13 cellular contexts compared by ENCODE assay signal in the genomic region with DNA sequence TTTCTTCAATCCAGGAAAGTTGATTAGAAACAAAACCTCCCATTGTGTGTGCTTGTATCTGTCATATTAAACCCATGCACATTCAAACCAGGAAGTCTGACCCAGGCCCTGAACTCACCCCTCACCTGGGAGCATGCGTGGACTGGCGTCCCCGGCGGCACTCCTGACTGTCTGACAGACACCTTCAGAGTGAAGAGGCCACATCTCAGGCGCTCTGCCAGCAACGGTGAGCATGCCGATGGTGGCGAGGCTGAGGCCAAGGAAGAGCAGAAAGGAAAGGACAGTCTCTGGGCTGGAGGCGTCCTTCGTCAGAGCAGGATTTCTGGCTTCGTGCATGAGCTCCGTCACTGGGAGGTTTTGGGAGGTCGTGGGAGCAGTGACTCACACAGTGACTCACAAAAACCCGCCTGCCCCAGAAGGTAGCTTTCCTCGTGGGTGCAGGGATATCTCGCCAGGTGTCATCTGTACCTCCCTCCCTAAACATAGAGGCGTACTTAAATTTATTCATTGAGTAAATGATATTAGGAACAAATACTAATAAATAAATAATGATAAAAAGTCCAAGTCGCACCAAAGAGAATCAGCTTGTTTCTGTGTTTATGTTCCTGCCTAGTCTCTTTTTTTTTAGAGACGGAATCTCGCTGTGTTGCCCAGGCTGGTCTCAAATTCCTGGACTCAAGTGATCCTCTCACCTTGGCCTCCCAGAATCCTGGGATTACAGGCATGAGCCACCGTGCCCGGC. TPM values are rescaled to one million over a fixed set of nuclear protein-coding genes. Genes with fewer than 3 reads are reported as not detected.
DNase-seq lines count a peak whose midpoint lies in the region; ATAC-seq and TF ChIP-seq lines count a peak whose summit lies in the region.
"Had no signal": no experiment of that assay in that cellular context is flagged by ENCODE, and none has a peak within 500 bp of the region (broad histone marks: within the 10 kb centered on the region; RNA-seq: fewer than 3 reads in every experiment).

No MANE protein-coding gene starts in this region.

- peak overlapping the region; percentile 27 for H3K27ac Mint-ChIP-seq in neural crest cell (ENCODE audit: unreplicated experiment)
- no peak overlapping the region for H3K27ac Mint-ChIP-seq in stimulated activated effector memory CD8-positive, alpha-beta T cell treated with anti-CD3 and anti-CD28 coated beads, Interleukin-12 subunit alpha, Interleukin-12 subunit beta, amount 100 ng/mL, for 72 hours
- H3K27ac Mint-ChIP-seq: activated naive CD8-positive, alpha-beta T cell treated with anti-CD3 and anti-CD28 coated beads, Interleukin-2, amount 10 ng/mL, durations not matched to agents 7 days and 5 days; IgD-negative memory B cell had no signal

- H3K27me3 Mint-ChIP-seq in neural crest cell (ENCODE audit: low read depth), result no peaks in the 10 kb centered on the region
- H3K27me3 Mint-ChIP-seq: activated naive CD8-positive, alpha-beta T cell treated with anti-CD3 and anti-CD28 coated beads, Interleukin-2, amount 10 ng/mL, durations not matched to agents 7 days and 5 days; IgD-negative memory B cell had no signal

- H3K4me3 ChIP-seq in HUES48 (ENCODE audit: low read depth, low read length) (no peak overlapping the region), cardiac fibroblast (replicated peaks in 1 of 2; ENCODE audit: low read depth in 2 of 2, low read length in 2 of 2) (no peak overlapping the region)
- H3K4me3 ChIP-seq: testis had no signal

- no peak overlapping the region for H3K4me3 Mint-ChIP-seq in neural crest cell
- no peak overlapping the region for H3K4me3 Mint-ChIP-seq in stimulated activated effector memory CD8-positive, alpha-beta T cell treated with anti-CD3 and anti-CD28 coated beads, Interleukin-12 subunit alpha, Interleukin-12 subunit beta, amount 100 ng/mL, for 72 hours
- H3K4me3 Mint-ChIP-seq: activated naive CD8-positive, alpha-beta T cell treated with anti-CD3 and anti-CD28 coated beads, Interleukin-2, amount 10 ng/mL, durations not matched to agents 7 days and 5 days; IgD-negative memory B cell had no signal

- H3K9me3 ChIP-seq in HUES48 (ENCODE audit: control insufficient read depth, insufficient read depth, low read length), result no peaks in the 10 kb centered on the region
- H3K9me3 ChIP-seq: testis had no signal

- TF ChIP-seq CTCF in cardiac fibroblast (IDR thresholded peaks at IDR 0.05; ENCODE audit: low read depth, low read length) (no peak), neural crest cell (conservative IDR thresholded peaks at IDR 0.05) (no peak)

- peaks cover 23% of the 10 kb centered on the region for H3K4me1 Mint-ChIP-seq in neural crest cell
- no peaks in the 10 kb centered on the region for H3K4me1 Mint-ChIP-seq in stimulated activated effector memory CD8-positive, alpha-beta T cell treated with anti-CD3 and anti-CD28 coated beads, Interleukin-12 subunit alpha, Interleukin-12 subunit beta, amount 100 ng/mL, for 72 hours

- no peaks in the 10 kb centered on the region; the same call in 1 of the 2 replicates for H3K36me3 ChIP-seq in HUES48 (ENCODE audit: control insufficient read depth, insufficient read depth, low read length)

- no peak for ATAC-seq in stimulated activated effector memory CD8-positive, alpha-beta T cell treated with anti-CD3 and anti-CD28 coated beads, Interleukin-12 subunit alpha, Interleukin-12 subunit beta, amount 100 ng/mL, for 72 hours

- peaks cover 3% of the 10 kb centered on the region; the same call in 1 of the 2 replicates for H3K4me1 ChIP-seq in HUES48 (ENCODE audit: control insufficient read depth, insufficient read depth, low read length)
- H3K4me1 ChIP-seq: testis had no signal

- H3K9ac ChIP-seq in HUES48 (ENCODE audit: low read depth, low read length), result no peak overlapping the region

- H3K9me3 Mint-ChIP-seq in neural crest cell, result no peaks in the 10 kb centered on the region
- H3K9me3 Mint-ChIP-seq in stimulated activated effector memory CD8-positive, alpha-beta T cell treated with anti-CD3 and anti-CD28 coated beads, Interleukin-12 subunit alpha, Interleukin-12 subunit beta, amount 100 ng/mL, for 72 hours, result no peaks in the 10 kb centered on the region
- H3K9me3 Mint-ChIP-seq: activated naive CD8-positive, alpha-beta T cell treated with anti-CD3 and anti-CD28 coated beads, Interleukin-2, amount 10 ng/mL, durations not matched to agents 7 days and 5 days; IgD-negative memory B cell had no signal

- peaks cover 5% of the 10 kb centered on the region for H3K36me3 Mint-ChIP-seq in neural crest cell (ENCODE audit: low read depth)
- peaks cover 6% of the 10 kb centered on the region for H3K36me3 Mint-ChIP-seq in stimulated activated effector memory CD8-positive, alpha-beta T cell treated with anti-CD3 and anti-CD28 coated beads, Interleukin-12 subunit alpha, Interleukin-12 subunit beta, amount 100 ng/mL, for 72 hours

- peak overlapping the region; percentile 26 for H3K27ac ChIP-seq in HUES48 (ENCODE audit: low read depth, low read length)
- H3K27ac ChIP-seq: testis, WERI-Rb-1 had no signal

- no peaks in the 10 kb centered on the region for H3K27me3 ChIP-seq in HUES48 (ENCODE audit: control insufficient read depth, insufficient read depth, low read length)
- H3K27me3 ChIP-seq: testis had no signal

- DNase-seq in Daoy (ENCODE audit: low read depth) (peak; percentile 85), cardiac fibroblast (ENCODE audit: low read depth in 2 of 2) (peak; percentile 43 to 56), neural crest cell (ENCODE audit: low read depth, low spot score) (no peak), NCI-H146 (lab: John Stamatoyannopoulos, UW) (no peak), mesenteric fat pad (ENCODE audit: low spot score) (no peak), globus pallidus (ENCODE audit: low spot score) (no peak)
- no peak for DNase-seq in stimulated activated effector memory CD8-positive, alpha-beta T cell treated with anti-CD3 and anti-CD28 coated beads, Interleukin-12 subunit alpha, Interleukin-12 subunit beta, amount 100 ng/mL, for 72 hours (ENCODE audit: low spot score in 2 of 2)
- DNase-seq: activated naive CD8-positive, alpha-beta T cell treated with anti-CD3 and anti-CD28 coated beads, Interleukin-2, amount 10 ng/mL, durations not matched to agents 7 days and 5 days; RPMI8226; testis; WERI-Rb-1 had no signal

RNA-seq across cellular contexts. Expression of a gene that starts 13.5 kb away (rescaled TPM):
- 7.6 and 11.3 TPM in 2 replicates for total RNA-seq in Daoy (2014; rRNA removed; shearing (Covaris generic))
- total RNA-seq in neural crest cell (18.4 and 22.4 TPM in 2 replicates), mesenteric fat pad (14.4 TPM)

RNA-seq across cellular contexts. Expression of a gene that starts 16.9 kb away (rescaled TPM):
- 42.6 and 59.9 TPM in 2 replicates for total RNA-seq in Daoy (2014; rRNA removed; shearing (Covaris generic))
- total RNA-seq in neural crest cell (47.3 and 52.7 TPM in 2 replicates), mesenteric fat pad (29.8 TPM)

RNA-seq across cellular contexts. Expression of a gene that starts 52.7 kb away (rescaled TPM):
- 16.1 and 24.2 TPM in 2 replicates for total RNA-seq in Daoy (2014; rRNA removed; shearing (Covaris generic))
- total RNA-seq in neural crest cell (39.0 and 44.9 TPM in 2 replicates), mesenteric fat pad (43.8 TPM)

RNA-seq across cellular contexts. Expression of a gene that starts 59.5 kb away (rescaled TPM):
- 16.5 and 18.3 TPM in 2 replicates for total RNA-seq in Daoy (2014; rRNA removed; shearing (Covaris generic))
- total RNA-seq in neural crest cell, result 225 and 237 TPM in 2 replicates
- 107 TPM for total RNA-seq in mesenteric fat pad

Comparison
In these comparisons a context has a peak if more than half of its experiments do, and no peak if none do; other contexts are left out.
1. DNase-seq: peak in Daoy (single experiment) and cardiac fibroblast (2 of 2); none in neural crest cell (single experiment), NCI-H146 (single experiment), mesenteric fat pad (single experiment), globus pallidus (single experiment) and stimulated activated effector memory CD8-positive, alpha-beta T cell treated with anti-CD3 and anti-CD28 coated beads, Interleukin-12 subunit alpha, Interleukin-12 subunit beta, amount 100 ng/mL, for 72 hours (0 of 2).